In the genomic region with DNA sequence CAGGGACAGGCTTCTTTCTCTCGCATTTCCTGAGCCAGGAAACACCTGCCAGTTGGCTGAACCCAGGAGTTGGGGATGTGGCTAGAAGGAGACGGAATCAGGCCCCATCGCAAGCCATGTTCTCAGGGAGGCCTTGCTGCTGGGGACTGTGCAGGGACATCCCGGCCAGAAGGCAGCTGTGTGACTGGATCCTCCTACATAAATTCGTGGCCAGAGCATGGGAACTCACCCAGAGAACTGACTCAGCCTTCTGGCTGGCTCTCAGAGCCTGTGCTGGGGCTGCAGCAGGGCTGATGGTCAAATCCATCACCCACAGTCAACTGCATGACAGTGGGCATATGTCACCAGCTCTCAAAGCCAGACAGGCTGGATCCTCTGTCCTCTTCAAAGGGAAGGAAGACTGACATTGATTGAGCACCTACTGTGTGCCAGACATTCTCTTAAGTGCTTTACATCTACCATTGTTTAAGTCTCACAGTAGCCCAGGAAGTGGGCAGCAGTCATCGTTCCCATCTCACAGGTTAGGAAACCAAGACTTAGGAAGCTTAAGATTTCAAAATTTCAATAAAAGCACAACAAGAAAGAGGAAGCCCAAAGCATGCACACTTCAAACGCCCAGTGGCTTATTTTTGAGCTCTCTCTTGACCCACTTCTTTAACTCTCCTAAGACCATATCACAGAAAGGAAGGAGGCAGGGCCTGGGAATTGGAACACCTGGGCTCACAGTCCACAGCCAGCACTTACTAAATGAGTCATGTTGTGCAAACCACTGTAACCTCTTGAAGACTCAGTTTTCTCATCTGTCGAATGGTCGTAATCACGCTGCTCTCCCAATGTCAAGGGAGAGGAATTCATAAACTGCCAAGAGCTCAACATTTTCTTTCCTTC, we compare ENCODE assay signal across 13 cellular contexts. TPM values are rescaled to one million over a fixed set of nuclear protein-coding genes. Genes with fewer than 3 reads are reported as not detected.
DNase-seq lines count a peak whose midpoint lies in the region; TF ChIP-seq lines count a peak whose summit lies in the region.
"Had no signal": no experiment of that assay in that cellular context is flagged by ENCODE, and none has a peak within 500 bp of the region (broad histone marks: within the 10 kb centered on the region; RNA-seq: fewer than 3 reads in every experiment).

No MANE protein-coding gene starts in this region.

- WGBS in adrenal gland, 4 donors = 45 to 68% (median 53%) methylated on average over 7 to 10 of the region's 10 CpGs

- no peak for TF ChIP-seq POLR2A in adrenal gland (IDR thresholded peaks at IDR 0.05)

- no peak overlapping the region for H3K4me3 ChIP-seq in adrenal gland

- no peaks in the 10 kb centered on the region for H3K9me3 ChIP-seq in adrenal gland (replicated peaks in 1 of 3)

- no peaks in the 10 kb centered on the region for H3K27me3 ChIP-seq in adrenal gland

- H3K4me1 ChIP-seq in adrenal gland (replicated peaks in 1 of 2) = peaks cover 0 to 3% of the 10 kb centered on the region in 2 donors

- no peak overlapping the region for H3K27ac ChIP-seq in adrenal gland

- POLR2A ChIA-PET in HEK293T (lab: Yijun Ruan, JAX) = no interaction called here

- CTCF ChIA-PET in HEK293T (lab: Yijun Ruan, JAX) = no interaction called here

- intact Hi-C loops in adrenal gland (cut with DNase I) = no loop called here

- TF ChIP-seq CTCF in adrenal gland (IDR thresholded peaks at IDR 0.05) = no peak

- no peaks in the 10 kb centered on the region for H3K36me3 ChIP-seq in adrenal gland (replicated peaks in 1 of 2)

- DNase-seq in AG08395 (ENCODE audit: low spot score) = peak; percentile 91
- peak; percentile 22 for DNase-seq in GM19240 (ENCODE audit: insufficient read length, low spot score)
- peak; percentile 42 to 71 (median 55) for DNase-seq in adrenal gland
- DNase-seq in kidney tubule cell (ENCODE audit: low spot score) = peak; percentile 28
- DNase-seq in NCI-H187 (lab: John Stamatoyannopoulos, UW) = no peak
- DNase-seq in SHP77 (lab: John Stamatoyannopoulos, UW) = no peak
- DNase-seq in HEK293T (ENCODE audit: extremely low spot score) = no peak
- DNase-seq in COLO829 (ENCODE audit: low spot score) = no peak
- DNase-seq: activated naive CD4-positive, alpha-beta T cell; effector CD4-positive, alpha-beta T cell; NCI-H1436 treated with DMSO at 0.1 percent for 48 hours had no signal

TF ChIP-seq in HEK293T, 16 proteins besides CTCF, POLR2A, EP300 and RAD21:
- TF ChIP-seq FOXA1 (IDR thresholded peaks at IDR 0.05) = no peak
- no peak for TF ChIP-seq CTBP1 (IDR thresholded peaks at IDR 0.05; ENCODE audit: borderline replicate concordance)
- no peak for TF ChIP-seq FOXK2 (IDR thresholded peaks at IDR 0.05)
- TF ChIP-seq ELF4 (IDR thresholded peaks at IDR 0.05) = no peak
- no peak for TF ChIP-seq BHLHE40 (IDR thresholded peaks at IDR 0.05; ENCODE audit: borderline replicate concordance)
- no peak for TF ChIP-seq LEF1 (IDR thresholded peaks at IDR 0.05; ENCODE audit: borderline replicate concordance)
- TF ChIP-seq TARDBP (IDR thresholded peaks at IDR 0.05) = no peak
- no peak for TF ChIP-seq L3MBTL2 (conservative IDR thresholded peaks at IDR 0.05)
- TF ChIP-seq ARNT (IDR thresholded peaks at IDR 0.05) = no peak
- no peak for TF ChIP-seq ZNF384 (IDR thresholded peaks at IDR 0.05)

RNA-seq across cellular contexts. Expression of a gene that starts 30.9 kb away (rescaled TPM):
- total RNA-seq in adrenal gland = 1 to 10 TPM in 1 of 8 donors, under 1 TPM in 3, not detected in 4; 0.11 to 1.8 (median 0.36) TPM
- under 1 TPM; 0.24 to 0.66 (median 0.64) TPM for polyA plus RNA-seq in adrenal gland
- total RNA-seq: urinary bladder had no signal
- polyA plus RNA-seq: BJ, urinary bladder had no signal

RNA-seq across cellular contexts. Expression of a gene that starts 41.5 kb away (rescaled TPM):
- total RNA-seq in adrenal gland = 10 to 100 TPM in 7 of 8 donors, 1 to 10 TPM in 1; 9.4 to 43.8 (median 33.7) TPM
- polyA plus RNA-seq in adrenal gland = 10 to 100 TPM; 18.6 to 78.4 (median 67.9) TPM

Comparison
In these comparisons a context has a peak if more than half of its experiments do, and no peak if none do; other contexts are left out.
1. DNase-seq: peak in AG08395 (single experiment), GM19240 (single experiment), adrenal gland (7 of 7) and kidney tubule cell (single experiment); none in NCI-H187 (0 of 2), SHP77 (0 of 2), HEK293T (single experiment) and COLO829 (single experiment).